ENCODE assay signal across 9 cellular contexts in genomic region chr9:129197978-129198736, GRCh38. TPM values are rescaled to one million over a fixed set of nuclear protein-coding genes. Genes with fewer than 3 reads are reported as not detected.
DNase-seq lines count a peak whose midpoint lies in the region; ATAC-seq and TF ChIP-seq lines count a peak whose summit lies in the region.
"Had no signal": no experiment of that assay in that cellular context is flagged by ENCODE, and none has a peak within 500 bp of the region (broad histone marks: within the 10 kb centered on the region; RNA-seq: fewer than 3 reads in every experiment).

No MANE protein-coding gene starts in this region.

- no peak overlapping the region for H3K4me3 ChIP-seq in adrenal gland
- no peak overlapping the region for H3K4me3 ChIP-seq in HAP-1

- WGBS in adrenal gland, 4 donors = 45 to 52% (median 47%) methylated on average over 25 to 26 of the region's 26 CpGs

- no peaks in the 10 kb centered on the region for H3K27me3 ChIP-seq in adrenal gland
- H3K27me3 ChIP-seq in HAP-1 (ENCODE audit: low read depth) = 0 out of 2 replicates have a peak, but pooled peaks cover 2% of the 10 kb centered on the region

- no peaks in the 10 kb centered on the region for H3K36me3 ChIP-seq in adrenal gland (replicated peaks in 1 of 2)
- H3K36me3 ChIP-seq in HAP-1 (replicated peaks) = no peaks in the 10 kb centered on the region

- in situ Hi-C loops in HAP-1 (cut with MboI; ENCODE audit: low sequenced_read_pairs) = no loop called here

- H3K27ac ChIP-seq in adrenal gland = peak overlapping the region in 4 of 5 donors; percentile 0 to 85 (median 38)

- TF ChIP-seq POLR2A in adrenal gland (IDR thresholded peaks at IDR 0.05) = no peak

- DNase-seq in EH (ENCODE audit: low read depth) (peak; percentile 91), adrenal gland (peak in 6 of 7 donors; percentile 40 to 68 (median 46)), left cardiac atrium (peak; percentile 72), putamen (ENCODE audit: low spot score) (peak; percentile 22), HuH-7.5 (ENCODE audit: low spot score) (no peak), SIG-M5 treated with dmso at 0.1 percent for 504 hours (lab: John Stamatoyannopoulos, UW; ENCODE audit: unreplicated experiment) (no peak), HAP-1 (ENCODE audit: low spot score in 2 of 2) (no peak), activated gamma-delta T cell (lab: John Stamatoyannopoulos, UW) (no peak)

- ATAC-seq in left cardiac atrium = peak; percentile 40 to 62

- H3K9me3 ChIP-seq in adrenal gland (replicated peaks in 1 of 3) = no peaks in the 10 kb centered on the region
- no peaks in the 10 kb centered on the region for H3K9me3 ChIP-seq in HAP-1

- intact Hi-C loops in adrenal gland (cut with DNase I) = no loop called here
- intact Hi-C loops in left cardiac atrium (cut with DNase I) = no loop called here

- peaks cover 0 to 2% of the 10 kb centered on the region in 2 donors for H3K4me1 ChIP-seq in adrenal gland (replicated peaks in 1 of 2)
- H3K4me1 ChIP-seq in HAP-1 = no peaks in the 10 kb centered on the region; the same call in 1 of the 2 replicates

- TF ChIP-seq CTCF in adrenal gland (IDR thresholded peaks at IDR 0.05) = peak in 1 of 6 experiments; percentile 10

RNA-seq across cellular contexts. Expression of gene IER5L, which starts 20.1 kb away (rescaled TPM):
- total RNA-seq in adrenal gland (10 to 100 TPM; 10.9 to 47.6 (median 18.6) TPM), left cardiac atrium (10 to 100 TPM in 1 of 2 donors, 1 to 10 TPM in 1; 5.4 to 13.1 TPM)
- polyA plus RNA-seq in adrenal gland = 100 to 1,000 TPM in 1 of 3 donors, 10 to 100 TPM in 1, under 1 TPM in 1; 0.46 to 168 (median 64.5) TPM
- polyA plus RNA-seq: IgD-negative memory B cell had no signal

Comparison
In these comparisons a context has a peak if more than half of its experiments do, and no peak if none do; other contexts are left out.
1. DNase-seq: peak in EH (single experiment), adrenal gland (6 of 7), left cardiac atrium (single experiment) and putamen (single experiment); none in HuH-7.5 (single experiment), SIG-M5 treated with dmso at 0.1 percent for 504 hours (single experiment), HAP-1 (0 of 2) and activated gamma-delta T cell (single experiment).